Comparison of ENCODE assay signal across 15 cellular contexts in genomic region chr11:79428406-79428805, GRCh38. TPM values are rescaled to one million over a fixed set of nuclear protein-coding genes. Genes with fewer than 3 reads are reported as not detected.
A peak's percentile ranks its signal among the peaks of the same experiment; 100 is the strongest.
DNase-seq lines count a peak whose midpoint lies in the region; ATAC-seq and TF ChIP-seq lines count a peak whose summit lies in the region.
"Had no signal": no experiment of that assay in that cellular context is flagged by ENCODE, and none has a peak within 500 bp of the region (broad histone marks: within the 10 kb centered on the region; RNA-seq: fewer than 3 reads in every experiment).

No MANE protein-coding gene starts in this region.

- ATAC-seq in left cardiac atrium (peak; percentile 17 to 80), aorta (ENCODE audit: low FRiP score) (no peak)

- no peak for TF ChIP-seq CTCF in adrenal gland (IDR thresholded peaks at IDR 0.05)
- TF ChIP-seq CTCF in thyroid gland (IDR thresholded peaks at IDR 0.05): no peak
- TF ChIP-seq CTCF in GM20000 (IDR thresholded peaks at IDR 0.05; ENCODE audit: extremely low read depth, missing control alignments): no peak

- no peaks in the 10 kb centered on the region for H3K36me3 ChIP-seq in adrenal gland (replicated peaks in 1 of 2)
- H3K36me3 ChIP-seq in thyroid gland: no peaks in the 10 kb centered on the region
- no peaks in the 10 kb centered on the region for H3K36me3 ChIP-seq in aorta (ENCODE audit: control insufficient read depth in 1 of 2, insufficient read depth in 2 of 2, low read length in 1 of 2)
- H3K36me3 ChIP-seq: SJCRH30 had no signal

- H3K9me3 ChIP-seq in adrenal gland (replicated peaks in 1 of 3) (no peaks in the 10 kb centered on the region), thyroid gland (no peaks in the 10 kb centered on the region), aorta (ENCODE audit: control insufficient read depth, low read length) (no peaks in the 10 kb centered on the region)
- H3K9me3 ChIP-seq: SJCRH30 had no signal

- H3K4me1 ChIP-seq in adrenal gland (replicated peaks in 1 of 2): peaks cover 0 to 12% of the 10 kb centered on the region in 2 donors
- peaks cover 22 to 36% of the 10 kb centered on the region in 2 donors for H3K4me1 ChIP-seq in thyroid gland
- H3K4me1 ChIP-seq in aorta (ENCODE audit: control insufficient read depth in 1 of 2, insufficient read depth in 2 of 2, low read length in 2 of 2): peaks cover 0 to 11% of the 10 kb centered on the region in 2 donors
- H3K4me1 ChIP-seq: SJCRH30 had no signal

- 5 to 17% (median 14%) methylated on average over 1 of the region's 1 CpG for WGBS in adrenal gland, 4 donors
- 0 to 8% methylated on average over 1 of the region's 1 CpG for WGBS in thyroid gland, 2 donors
- WGBS in aorta, 2 donors: 48 to 71% methylated on average over 1 of the region's 1 CpG

- H3K27ac ChIP-seq in adrenal gland: peak overlapping the region in 1 of 5 donors; percentile 17
- H3K27ac ChIP-seq in thyroid gland: peak overlapping the region; percentile 74 to 90 (median 82)
- no peak overlapping the region for H3K27ac ChIP-seq in aorta (ENCODE audit: low read depth in 1 of 2, low read length in 2 of 2)
- H3K27ac ChIP-seq: KMS-11, SJCRH30 had no signal

- DNase-seq in left cardiac atrium (no peak), cardiac septum (ENCODE audit: low spot score) (no peak), adrenal gland (peak in 6 of 7 donors; percentile 57 to 87 (median 74)), fibroblast of peridontal ligament (ENCODE audit: extremely low read depth) (peak; percentile 44), thyroid gland (peak; percentile 83), NCI-H1092 (lab: John Stamatoyannopoulos, UW) (no peak), GM20000 (ENCODE audit: low spot score) (no peak), aorta (no peak)
- DNase-seq: 8988T, MM.1S, NCI-H2029, NCI-H510A, RPMI8226, SJCRH30 had no signal

- no peak for TF ChIP-seq POLR2A in adrenal gland (IDR thresholded peaks at IDR 0.05)
- peak in 1 of 2 donors; percentile 16 for TF ChIP-seq POLR2A in thyroid gland (IDR thresholded peaks at IDR 0.05)

- intact Hi-C loops in left cardiac atrium (cut with DNase I): no loop called here
- intact Hi-C loops in cardiac septum (cut with DNase I): no loop called here
- intact Hi-C loops in adrenal gland (cut with DNase I): no loop called here
- intact Hi-C loops in thyroid gland (cut with DNase I): no loop called here
- intact Hi-C loops in aorta (cut with DNase I): no loop called here

- H3K27me3 ChIP-seq in adrenal gland (no peaks in the 10 kb centered on the region), thyroid gland (no peaks in the 10 kb centered on the region), aorta (ENCODE audit: control insufficient read depth in 1 of 2, insufficient read depth in 2 of 2, low read length in 1 of 2) (no peaks in the 10 kb centered on the region)
- H3K27me3 ChIP-seq: SJCRH30 had no signal

- H3K4me3 ChIP-seq in adrenal gland (no peak overlapping the region), thyroid gland (replicated peaks in 1 of 3) (no peak overlapping the region), aorta (ENCODE audit: low read length in 2 of 2) (no peak overlapping the region)
- H3K4me3 ChIP-seq: SJCRH30 had no signal

RNA-seq across cellular contexts. Expression of gene TENM4, which starts 12.4 kb away (rescaled TPM):
- total RNA-seq in left cardiac atrium (1 to 10 TPM; 2.5 to 4.4 TPM), cardiac septum (3.4 TPM), adrenal gland (10 to 100 TPM in 4 of 8 donors, 1 to 10 TPM in 4; 3.3 to 24.9 (median 9.6) TPM), thyroid gland (100 to 1,000 TPM in 2 of 4 donors, 10 to 100 TPM in 2; 16.8 to 158 (median 120) TPM), aorta (1 to 10 TPM; 4.7 to 9.1 TPM)
- polyA plus RNA-seq in adrenal gland (1 to 10 TPM in 2 of 3 donors, under 1 TPM in 1; 0.74 to 3.1 (median 1.6) TPM), aorta (under 1 TPM; 0.20 to 0.25 TPM)

Comparison
In these comparisons a context has a peak if more than half of its experiments do, and no peak if none do; other contexts are left out.
1. DNase-seq: peak in adrenal gland (6 of 7), fibroblast of peridontal ligament (single experiment) and thyroid gland (2 of 2); none in left cardiac atrium (single experiment), cardiac septum (single experiment), NCI-H1092 (single experiment), GM20000 (single experiment) and aorta (0 of 2).
2. H3K27ac ChIP-seq: peak in thyroid gland (3 of 3); none in aorta (0 of 2).